9 cellular contexts compared by ENCODE assay signal in genomic region chr6:21666200-21666671, GRCh38.
DNase-seq lines count a peak whose midpoint lies in the region; ATAC-seq and TF ChIP-seq lines count a peak whose summit lies in the region.
"Had no signal": no experiment of that assay in that cellular context is flagged by ENCODE, and none has a peak within 500 bp of the region (broad histone marks: within the 10 kb centered on the region; RNA-seq: fewer than 3 reads in every experiment).

No MANE protein-coding gene starts in this region.

- H3K27ac ChIP-seq in iPS-20b (ENCODE audit: low read length) (peak overlapping the region; percentile 95), adrenal gland (no peak overlapping the region)
- no peak overlapping the region for H3K27ac ChIP-seq in CD8-positive, alpha-beta memory T cell (ENCODE audit: low read depth, low read length)
- H3K27ac ChIP-seq: A549 had no signal

- H3K4me3 Mint-ChIP-seq in activated CD8-positive, alpha-beta T cell treated with anti-CD3 and anti-CD28 coated beads, Interleukin-2, amount 10 ng/mL, durations not matched to agents 7 days and 5 days: peak overlapping the region; percentile 25
- H3K4me3 Mint-ChIP-seq in stimulated activated memory B cell treated with anti-CD40 and anti-IgM and Interleukin-4, amounts not matched to agents 10 μg/mL and 1 μg/mL and 100 μg/mL, for 72 hours: peak overlapping the region; percentile 53
- peak overlapping the region in 2 of 7 donors; percentile 12 to 28 for H3K4me3 Mint-ChIP-seq in CD8-positive, alpha-beta memory T cell

- H3K36me3 ChIP-seq in iPS-20b (ENCODE audit: insufficient read depth, low read depth, low read length): peaks cover 24% of the 10 kb centered on the region
- no peaks in the 10 kb centered on the region for H3K36me3 ChIP-seq in CD8-positive, alpha-beta memory T cell (ENCODE audit: insufficient read depth, low read length)
- no peaks in the 10 kb centered on the region for H3K36me3 ChIP-seq in adrenal gland (replicated peaks in 1 of 2)

- TF ChIP-seq POLR2A in adrenal gland (IDR thresholded peaks at IDR 0.05): no peak

- CTCF ChIA-PET in activated CD8-positive, alpha-beta T cell treated with anti-CD3 and anti-CD28 coated beads, Interleukin-2, amount 10 ng/mL, durations not matched to agents 7 days and 5 days (lab: Charles Lee): no interaction called here
- CTCF ChIA-PET in CD8-positive, alpha-beta memory T cell (lab: Charles Lee): no interaction called here

- peak overlapping the region; percentile 96 for H3K9ac ChIP-seq in iPS-20b (ENCODE audit: low read depth, low read length)

- no peak for ATAC-seq in activated CD8-positive, alpha-beta T cell treated with anti-CD3 and anti-CD28 coated beads, Interleukin-2, amount 10 ng/mL, durations not matched to agents 7 days and 5 days
- ATAC-seq in stimulated activated memory B cell treated with anti-CD40 and anti-IgM and Interleukin-4, amounts not matched to agents 10 μg/mL and 1 μg/mL and 100 μg/mL, for 72 hours: no peak
- ATAC-seq: A549 had no signal

- H3K36me3 Mint-ChIP-seq in activated CD8-positive, alpha-beta T cell treated with anti-CD3 and anti-CD28 coated beads, Interleukin-2, amount 10 ng/mL, durations not matched to agents 7 days and 5 days (ENCODE audit: low read depth): no peaks in the 10 kb centered on the region
- H3K36me3 Mint-ChIP-seq in stimulated activated memory B cell treated with anti-CD40 and anti-IgM and Interleukin-4, amounts not matched to agents 10 μg/mL and 1 μg/mL and 100 μg/mL, for 72 hours: no peaks in the 10 kb centered on the region
- no peaks in the 10 kb centered on the region for H3K36me3 Mint-ChIP-seq in CD8-positive, alpha-beta memory T cell

- H3K9me3 ChIP-seq in iPS-20b (ENCODE audit: insufficient read depth, low read depth, low read length) (no peaks in the 10 kb centered on the region), adrenal gland (replicated peaks in 1 of 3) (no peaks in the 10 kb centered on the region)
- H3K9me3 ChIP-seq in CD8-positive, alpha-beta memory T cell (ENCODE audit: low read length): no peaks in the 10 kb centered on the region
- H3K9me3 ChIP-seq: A549 had no signal

- H3K4me3 ChIP-seq in iPS-20b (ENCODE audit: low read length) (peak overlapping the region; percentile 85), adrenal gland (peak overlapping the region in 1 of 4 donors; percentile 33)
- no peak overlapping the region for H3K4me3 ChIP-seq in CD8-positive, alpha-beta memory T cell (ENCODE audit: low read length)
- H3K4me3 ChIP-seq: A549 had no signal

- no peak for TF ChIP-seq CTCF in adrenal gland (IDR thresholded peaks at IDR 0.05)

- H3K4me1 Mint-ChIP-seq in activated CD8-positive, alpha-beta T cell treated with anti-CD3 and anti-CD28 coated beads, Interleukin-2, amount 10 ng/mL, durations not matched to agents 7 days and 5 days (ENCODE audit: low read depth): peaks cover 22% of the 10 kb centered on the region
- H3K4me1 Mint-ChIP-seq in stimulated activated memory B cell treated with anti-CD40 and anti-IgM and Interleukin-4, amounts not matched to agents 10 μg/mL and 1 μg/mL and 100 μg/mL, for 72 hours: peaks cover 23% of the 10 kb centered on the region
- H3K4me1 Mint-ChIP-seq in CD8-positive, alpha-beta memory T cell: peaks cover 7 to 27% (median 15%) of the 10 kb centered on the region in 3 donors

- peaks cover 20% of the 10 kb centered on the region for H3K4me1 ChIP-seq in iPS-20b (ENCODE audit: insufficient read depth, low read length)
- peaks cover 7% of the 10 kb centered on the region for H3K4me1 ChIP-seq in CD8-positive, alpha-beta memory T cell (ENCODE audit: insufficient read depth, low read length)
- H3K4me1 ChIP-seq in adrenal gland (replicated peaks in 1 of 2): peaks cover 11 to 22% of the 10 kb centered on the region in 2 donors

- peaks cover 61% of the 10 kb centered on the region for H3K27me3 Mint-ChIP-seq in activated CD8-positive, alpha-beta T cell treated with anti-CD3 and anti-CD28 coated beads, Interleukin-2, amount 10 ng/mL, durations not matched to agents 7 days and 5 days (ENCODE audit: low read depth)
- peaks cover 62% of the 10 kb centered on the region for H3K27me3 Mint-ChIP-seq in stimulated activated memory B cell treated with anti-CD40 and anti-IgM and Interleukin-4, amounts not matched to agents 10 μg/mL and 1 μg/mL and 100 μg/mL, for 72 hours
- H3K27me3 Mint-ChIP-seq in CD8-positive, alpha-beta memory T cell: peaks cover 42 to 77% of the 10 kb centered on the region in 2 donors

- H3K27ac Mint-ChIP-seq in activated CD8-positive, alpha-beta T cell treated with anti-CD3 and anti-CD28 coated beads, Interleukin-2, amount 10 ng/mL, durations not matched to agents 7 days and 5 days: no peak overlapping the region
- no peak overlapping the region for H3K27ac Mint-ChIP-seq in stimulated activated memory B cell treated with anti-CD40 and anti-IgM and Interleukin-4, amounts not matched to agents 10 μg/mL and 1 μg/mL and 100 μg/mL, for 72 hours
- no peak overlapping the region for H3K27ac Mint-ChIP-seq in CD8-positive, alpha-beta memory T cell

- WGBS in adrenal gland, 4 donors: 0 to 3% (median 1%) methylated on average over 11 to 32 of the region's 32 CpGs

- POLR2A ChIA-PET in activated CD8-positive, alpha-beta T cell treated with anti-CD3 and anti-CD28 coated beads, Interleukin-2, amount 10 ng/mL, durations not matched to agents 7 days and 5 days (lab: Charles Lee): no interaction called here
- POLR2A ChIA-PET in CD8-positive, alpha-beta memory T cell (lab: Charles Lee): no interaction called here

- H3K27me3 ChIP-seq in iPS-20b (ENCODE audit: insufficient read depth, low read length) (peaks cover 20% of the 10 kb centered on the region), adrenal gland (peaks cover 48% of the 10 kb centered on the region)
- H3K27me3 ChIP-seq in CD8-positive, alpha-beta memory T cell (ENCODE audit: insufficient read depth, low read length, poor library complexity, severe bottlenecking): peaks cover 24% of the 10 kb centered on the region

- H3K9me3 Mint-ChIP-seq in activated CD8-positive, alpha-beta T cell treated with anti-CD3 and anti-CD28 coated beads, Interleukin-2, amount 10 ng/mL, durations not matched to agents 7 days and 5 days (ENCODE audit: insufficient read depth): no peaks in the 10 kb centered on the region
- no peaks in the 10 kb centered on the region for H3K9me3 Mint-ChIP-seq in stimulated activated memory B cell treated with anti-CD40 and anti-IgM and Interleukin-4, amounts not matched to agents 10 μg/mL and 1 μg/mL and 100 μg/mL, for 72 hours
- peaks cover 0 to 4% (median 0%) of the 10 kb centered on the region in 5 donors for H3K9me3 Mint-ChIP-seq in CD8-positive, alpha-beta memory T cell

- intact Hi-C loops in adrenal gland (cut with DNase I): no loop called here

- DNase-seq in DMS53 (lab: John Stamatoyannopoulos, UW) (peak; percentile 46), DMS53 treated with DMSO at 0.1 percent for 48 hours (lab: John Stamatoyannopoulos, UW; ENCODE audit: unreplicated experiment) (no peak), CD1c-positive myeloid dendritic cell (ENCODE audit: extremely low spot score) (no peak), adrenal gland (no peak)
- no peak for DNase-seq in activated CD8-positive, alpha-beta T cell treated with anti-CD3 and anti-CD28 coated beads, Interleukin-2, amount 10 ng/mL, durations not matched to agents 7 days and 5 days
- DNase-seq in CD8-positive, alpha-beta memory T cell: no peak
